ENCODE assay signal across 1 cellular context in genomic region chr7:35353481-35353880, GRCh38.
TF ChIP-seq lines count a peak whose summit lies in the region.

No MANE protein-coding gene starts in this region.

TF ChIP-seq in GM23338, 12 proteins besides CTCF, POLR2A, EP300 and RAD21 (continued from another document):
- TF ChIP-seq REST (IDR thresholded peaks at IDR 0.05; ENCODE audit: unreplicated experiment) (no peak), STAT1 (IDR thresholded peaks at IDR 0.05; ENCODE audit: unreplicated experiment) (no peak)
